ENCODE assay signal across 9 cellular contexts in the genomic region with DNA sequence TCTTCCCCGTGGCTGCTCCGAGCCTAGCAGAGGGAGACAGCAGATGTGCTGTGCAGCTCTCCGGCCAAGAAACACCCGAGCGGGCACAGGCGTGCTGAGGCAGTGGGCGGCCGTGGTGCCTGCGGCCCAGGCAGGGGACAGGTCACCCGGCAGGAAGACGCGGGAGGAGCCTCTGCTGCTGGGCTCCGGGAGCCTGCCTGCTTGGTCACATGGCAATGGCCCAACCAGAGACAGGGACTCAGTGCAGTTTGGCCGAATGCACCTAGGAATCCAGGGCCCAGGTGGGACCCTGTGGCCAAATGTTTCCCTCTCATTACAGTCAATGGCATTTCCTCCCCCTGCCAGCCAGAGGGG.
DNase-seq lines count a peak whose midpoint lies in the region; ATAC-seq, FAIRE-seq and TF ChIP-seq lines count a peak whose summit lies in the region.
"Had no signal": no experiment of that assay in that cellular context is flagged by ENCODE, and none has a peak within 500 bp of the region (broad histone marks: within the 10 kb centered on the region; RNA-seq: fewer than 3 reads in every experiment).

No MANE protein-coding gene starts in this region.

- H3K27me3 Mint-ChIP-seq in stimulated activated naive CD8-positive, alpha-beta T cell treated with anti-CD3 and anti-CD28 coated beads, Interleukin-15, amount 100 ng/mL, for 72 hours, result no peaks in the 10 kb centered on the region

- 0 out of 2 replicates have a peak, but pooled peaks cover 4% of the 10 kb centered on the region for H4K20me1 ChIP-seq in K562 (replicated peaks; ENCODE audit: control insufficient read depth, insufficient read depth, low read length)

- H3K4me3 ChIP-seq in K562, result no peak overlapping the region
- H3K4me3 ChIP-seq in iPS DF 6.9 (ENCODE audit: low read length), result no peak overlapping the region
- H3K4me3 ChIP-seq in skeletal muscle satellite cell (ENCODE audit: low read length), result peak overlapping the region; percentile 59

- no peaks in the 10 kb centered on the region for H3K9me3 ChIP-seq in K562 (replicated peaks; ENCODE audit: control insufficient read depth, insufficient read depth, low read depth, low read length)
- no peaks in the 10 kb centered on the region for H3K9me3 ChIP-seq in iPS DF 6.9 (ENCODE audit: control insufficient read depth, insufficient read depth, low read length)
- H3K9me3 ChIP-seq in skeletal muscle satellite cell (replicated peaks; ENCODE audit: low read length), result no peaks in the 10 kb centered on the region

- in situ Hi-C loops in K562 (cut with MboI), result no loop called here

- BruUV-seq in K562 (replicated peaks; lab: Mats Ljungman, UMichigan), result no TSS peak

- no peak for TF ChIP-seq POLR2A in K562 (conservative IDR thresholded peaks at IDR 0.05)

- TF ChIP-seq EP300 in K562 (IDR thresholded peaks at IDR 0.05; ENCODE audit: low read length), result no peak

- H3K79me2 ChIP-seq in K562 (ENCODE audit: control insufficient read depth, insufficient read depth, low read length), result no peaks in the 10 kb centered on the region

- H3K27ac Mint-ChIP-seq in stimulated activated naive CD8-positive, alpha-beta T cell treated with anti-CD3 and anti-CD28 coated beads, Interleukin-15, amount 100 ng/mL, for 72 hours, result no peak overlapping the region
- H3K27ac Mint-ChIP-seq: stimulated activated naive CD8-positive, alpha-beta T cell treated with anti-CD3 and anti-CD28 coated beads, Interleukin-15, Interleukin-2, amounts not matched to agents 100 ng/mL and 50 ng/mL, for 24 hours had no signal

- DNase-seq in HEK293T (ENCODE audit: extremely low spot score), result peak; percentile 21
- no peak for DNase-seq in K562 (ENCODE audit: extremely low read depth in 1 of 4, low spot score in 3 of 4)
- DNase-seq in iPS DF 6.9 (ENCODE audit: low read depth, low spot score), result peak; percentile 39
- DNase-seq in stimulated activated naive CD8-positive, alpha-beta T cell treated with anti-CD3 and anti-CD28 coated beads, Interleukin-15, amount 100 ng/mL, for 72 hours, result no peak
- no peak for DNase-seq in activated naive CD4-positive, alpha-beta T cell treated with Interleukin-2 at 50 U/mL for 16 hours

- FAIRE-seq in K562 (lab: Jason Lieb, UNC), result no peak

- TF ChIP-seq CTCF in K562 (IDR thresholded peaks at IDR 0.05 in 2 of 3, conservative IDR thresholded peaks at IDR 0.05 in 1 of 3; ENCODE audit: insufficient read depth in 2 of 3, low read depth in 1 of 3, low read length in 3 of 3), result no peak

- POLR2A ChIA-PET in HEK293T (lab: Yijun Ruan, JAX), result no interaction called here
- POLR2A ChIA-PET in K562 (lab: Yijun Ruan, JAX), result no interaction called here

- peaks cover 5% of the 10 kb centered on the region for H3K4me1 Mint-ChIP-seq in stimulated activated naive CD8-positive, alpha-beta T cell treated with anti-CD3 and anti-CD28 coated beads, Interleukin-15, amount 100 ng/mL, for 72 hours

- TF ChIP-seq RAD21 in K562 (CRISPR knock-in tag; conservative IDR thresholded peaks at IDR 0.05 in 1 of 2, IDR thresholded peaks at IDR 0.05 in 1 of 2), result no peak

- 6% methylated on average over 13 of the region's 14 CpGs for WGBS in K562 (ENCODE audit: insufficient coverage, low coverage, missing lambda C conversion rate)
- no CpG with 5 or more reads among the region's 14 CpGs for WGBS in iPS DF 6.9 (ENCODE audit: insufficient coverage, insufficient read length)

- H3K9ac ChIP-seq in K562 (ENCODE audit: insufficient read depth in 1 of 2, low read depth in 2 of 2, low read length in 2 of 2), result no peak overlapping the region
- peak overlapping the region; percentile 38 for H3K9ac ChIP-seq in skeletal muscle satellite cell (ENCODE audit: low read depth, low read length)

- no peaks in the 10 kb centered on the region for H3K9me1 ChIP-seq in K562 (ENCODE audit: control insufficient read depth, insufficient read depth, low read length)

- H3K9me3 Mint-ChIP-seq in stimulated activated naive CD8-positive, alpha-beta T cell treated with anti-CD3 and anti-CD28 coated beads, Interleukin-15, amount 100 ng/mL, for 72 hours, result no peaks in the 10 kb centered on the region
- H3K9me3 Mint-ChIP-seq: stimulated activated naive CD8-positive, alpha-beta T cell treated with anti-CD3 and anti-CD28 coated beads, Interleukin-15, Interleukin-2, amounts not matched to agents 100 ng/mL and 50 ng/mL, for 24 hours had no signal

- H2AFZ ChIP-seq in K562 (ENCODE audit: low read depth, low read length), result no peak overlapping the region

- CTCF ChIA-PET in HEK293T (lab: Yijun Ruan, JAX) (no interaction called here), K562 (lab: Yijun Ruan, JAX; ENCODE audit: low intra/inter-chr PET ratio) (interaction anchor here (0.8 kb wide), 2 partner anchors 102 to 430 kb away, joined by 5 to 6 read pairs; no protein-coding TSS in a partner anchor)

- intact Hi-C loops in K562 (cut with micrococcal nuclease), result no loop called here

- peaks cover 8 to 38% of the 10 kb centered on the region in 2 experiments; a peak in 4 of 5 replicates for H3K27me3 ChIP-seq in K562 (ENCODE audit: control insufficient read depth in 2 of 2, insufficient read depth in 2 of 2, low read length in 2 of 2)
- H3K27me3 ChIP-seq in iPS DF 6.9 (ENCODE audit: control insufficient read depth, insufficient read depth, low read length), result no peaks in the 10 kb centered on the region
- H3K27me3 ChIP-seq in skeletal muscle satellite cell (ENCODE audit: control insufficient read depth, insufficient read depth, low read length), result peaks cover 19% of the 10 kb centered on the region

- peaks cover 0 to 14% of the 10 kb centered on the region in 2 experiments; a peak in 1 of 5 replicates for H3K4me1 ChIP-seq in K562 (replicated peaks in 1 of 2; ENCODE audit: control insufficient read depth in 2 of 2, insufficient read depth in 2 of 2, low read length in 2 of 2)
- H3K4me1 ChIP-seq in iPS DF 6.9 (ENCODE audit: control insufficient read depth, insufficient read depth, low read length), result peaks cover 6% of the 10 kb centered on the region
- peaks cover 6% of the 10 kb centered on the region for H3K4me1 ChIP-seq in skeletal muscle satellite cell (ENCODE audit: control insufficient read depth, insufficient read depth, low read length)

- no peak overlapping the region for H3K27ac ChIP-seq in K562 (ENCODE audit: extremely low read depth, low read depth, low read length)
- H3K27ac ChIP-seq in iPS DF 6.9 (ENCODE audit: low read length), result no peak overlapping the region

- H3K4me2 ChIP-seq in K562 (ENCODE audit: insufficient read depth, low read length), result no peak overlapping the region
- H3K4me2 ChIP-seq in skeletal muscle satellite cell (ENCODE audit: low read length), result peak overlapping the region; percentile 86

- no peak overlapping the region for H3K4me3 Mint-ChIP-seq in stimulated activated naive CD8-positive, alpha-beta T cell treated with anti-CD3 and anti-CD28 coated beads, Interleukin-15, amount 100 ng/mL, for 72 hours
- H3K4me3 Mint-ChIP-seq: stimulated activated naive CD8-positive, alpha-beta T cell treated with anti-CD3 and anti-CD28 coated beads, Interleukin-15, Interleukin-2, amounts not matched to agents 100 ng/mL and 50 ng/mL, for 24 hours had no signal

- H3K36me3 ChIP-seq in K562 (ENCODE audit: control insufficient read depth, insufficient read depth, low read length) (no peaks in the 10 kb centered on the region), iPS DF 6.9 (ENCODE audit: control insufficient read depth, insufficient read depth, low read length) (no peaks in the 10 kb centered on the region), skeletal muscle satellite cell (ENCODE audit: insufficient read depth, low read length) (no peaks in the 10 kb centered on the region)

- ATAC-seq in K562 (peak; percentile 46; the same call in 2 of the 3 replicates), HG02852 (IDR thresholded peaks at IDR 0.05; ENCODE audit: unreplicated experiment) (no peak), GM18867 (IDR thresholded peaks at IDR 0.05; ENCODE audit: unreplicated experiment) (no peak)
- ATAC-seq in stimulated activated naive CD8-positive, alpha-beta T cell treated with anti-CD3 and anti-CD28 coated beads, Interleukin-15, amount 100 ng/mL, for 72 hours, result no peak

TF ChIP-seq in HEK293T, 16 proteins besides CTCF, POLR2A, EP300 and RAD21 (continues in another document):
- no peak for TF ChIP-seq FOXA1 (IDR thresholded peaks at IDR 0.05)
- TF ChIP-seq BHLHE40 (IDR thresholded peaks at IDR 0.05; ENCODE audit: borderline replicate concordance), result no peak
- TF ChIP-seq SP1 (IDR thresholded peaks at IDR 0.05), result no peak
- no peak for TF ChIP-seq L3MBTL2 (conservative IDR thresholded peaks at IDR 0.05)
- no peak for TF ChIP-seq SUZ12 (IDR thresholded peaks at IDR 0.05)
- TF ChIP-seq ZNF384 (IDR thresholded peaks at IDR 0.05), result no peak
- no peak for TF ChIP-seq CTBP1 (IDR thresholded peaks at IDR 0.05; ENCODE audit: borderline replicate concordance)
- TF ChIP-seq ELF4 (IDR thresholded peaks at IDR 0.05), result no peak
- TF ChIP-seq ARNT (IDR thresholded peaks at IDR 0.05), result no peak

TF ChIP-seq in K562, 482 proteins besides CTCF, POLR2A, EP300 and RAD21 (continues in another document):
- TF ChIP-seq, protein P1, sequence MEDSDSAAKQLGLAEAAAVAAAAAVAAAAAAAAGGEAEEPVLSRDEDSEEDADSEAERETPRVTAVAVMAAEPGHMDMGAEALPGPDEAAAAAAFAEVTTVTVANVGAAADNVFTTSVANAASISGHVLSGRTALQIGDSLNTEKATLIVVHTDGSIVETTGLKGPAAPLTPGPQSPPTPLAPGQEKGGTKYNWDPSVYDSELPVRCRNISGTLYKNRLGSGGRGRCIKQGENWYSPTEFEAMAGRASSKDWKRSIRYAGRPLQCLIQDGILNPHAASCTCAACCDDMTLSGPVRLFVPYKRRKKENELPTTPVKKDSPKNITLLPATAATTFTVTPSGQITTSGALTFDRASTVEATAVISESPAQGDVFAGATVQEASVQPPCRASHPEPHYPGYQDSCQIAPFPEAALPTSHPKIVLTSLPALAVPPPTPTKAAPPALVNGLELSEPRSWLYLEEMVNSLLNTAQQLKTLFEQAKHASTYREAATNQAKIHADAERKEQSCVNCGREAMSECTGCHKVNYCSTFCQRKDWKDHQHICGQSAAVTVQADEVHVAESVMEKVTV (CRISPR knock-in tag; IDR thresholded peaks at IDR 0.05), result no peak
- no peak for TF ChIP-seq MCM2 (IDR thresholded peaks at IDR 0.05; ENCODE audit: low read depth)
- no peak for TF ChIP-seq MAFF (IDR thresholded peaks at IDR 0.05; ENCODE audit: low read length)
- TF ChIP-seq PCBP1 (IDR thresholded peaks at IDR 0.05; ENCODE audit: low read depth, low read length, poor library complexity, severe bottlenecking), result no peak
- TF ChIP-seq ARNT (IDR thresholded peaks at IDR 0.05), result no peak
- no peak for TF ChIP-seq ETS2 (tag; IDR thresholded peaks at IDR 0.05; ENCODE audit: borderline replicate concordance, poor library complexity, severe bottlenecking)

Comparison
In these comparisons a context has a peak if more than half of its experiments do, and no peak if none do; other contexts are left out.
1. DNase-seq: peak in HEK293T (single experiment) and iPS DF 6.9 (single experiment); none in K562 (0 of 4), stimulated activated naive CD8-positive, alpha-beta T cell treated with anti-CD3 and anti-CD28 coated beads, Interleukin-15, amount 100 ng/mL, for 72 hours (0 of 2) and activated naive CD4-positive, alpha-beta T cell treated with Interleukin-2 at 50 U/mL for 16 hours (single experiment).